In genomic region chr19:7783991-7784421, GRCh38 we compare ENCODE assay signal across 11 cellular contexts. TPM values are rescaled to one million over a fixed set of nuclear protein-coding genes. Genes with fewer than 3 reads are reported as not detected.
DNase-seq lines count a peak whose midpoint lies in the region; ATAC-seq and TF ChIP-seq lines count a peak whose summit lies in the region.
"Had no signal": no experiment of that assay in that cellular context is flagged by ENCODE, and none has a peak within 500 bp of the region (broad histone marks: within the 10 kb centered on the region; RNA-seq: fewer than 3 reads in every experiment).

No MANE protein-coding gene starts in this region.

- WGBS in spleen, 5 donors: 28 to 40% (median 32%) methylated on average over 8 of the region's 8 CpGs

- no peak overlapping the region for H3K9ac ChIP-seq in PC-3 (ENCODE audit: low read length)

- no peaks in the 10 kb centered on the region for H3K9me3 ChIP-seq in HEK293 (ENCODE audit: control insufficient read depth, insufficient read depth, low read depth, low read length)
- H3K9me3 ChIP-seq in PC-3 (ENCODE audit: low read length): no peaks in the 10 kb centered on the region
- H3K9me3 ChIP-seq in spleen: peaks cover 0 to 11% (median 4%) of the 10 kb centered on the region in 8 donors

- H3K4me1 ChIP-seq in HEK293 (ENCODE audit: control insufficient read depth, insufficient read depth, low read length): no peaks in the 10 kb centered on the region
- H3K4me1 ChIP-seq in PC-3 (ENCODE audit: insufficient read depth, low read length): peaks cover 10% of the 10 kb centered on the region
- H3K4me1 ChIP-seq in spleen: peaks cover under 1 to 34% (median 23%) of the 10 kb centered on the region in 6 donors

- no peak for TF ChIP-seq CTCF in HEK293 (tag by site-specific recombination; IDR thresholded peaks at IDR 0.05)
- TF ChIP-seq CTCF in PC-3 (conservative IDR thresholded peaks at IDR 0.05; ENCODE audit: low read depth, low read length): no peak
- TF ChIP-seq CTCF in spleen (IDR thresholded peaks at IDR 0.05 in 8 of 11, conservative IDR thresholded peaks at IDR 0.05 in 3 of 11): no peak

- H3F3A ChIP-seq in PC-3 (ENCODE audit: low read length, unreplicated experiment): no peaks in the 10 kb centered on the region

- H3K79me2 ChIP-seq in PC-3 (ENCODE audit: low read length): no peaks in the 10 kb centered on the region

- peaks cover 22% of the 10 kb centered on the region; the same call in 1 of the 2 replicates for H3K27me3 ChIP-seq in PC-3 (ENCODE audit: low read length)
- H3K27me3 ChIP-seq in spleen (replicated peaks in 1 of 7): peaks cover 2 to 67% (median 18%) of the 10 kb centered on the region in 7 donors

- H3K36me3 ChIP-seq in HEK293 (ENCODE audit: control insufficient read depth in 2 of 2, insufficient read depth in 1 of 2, low read length in 2 of 2): no peaks in the 10 kb centered on the region
- H3K36me3 ChIP-seq in PC-3 (ENCODE audit: low read depth, low read length): no peaks in the 10 kb centered on the region
- no peaks in the 10 kb centered on the region for H3K36me3 ChIP-seq in spleen

- no peak overlapping the region for H2AFZ ChIP-seq in PC-3 (ENCODE audit: low read length)

- POLR2A ChIA-PET in HEK293 (lab: Yijun Ruan, JAX) (no interaction called here), PC-3 (lab: Charles Lee; ENCODE audit: unreplicated experiment) (no interaction called here)

- peak; percentile 97 for DNase-seq in PC-3
- DNase-seq in fibroblast of gingiva (ENCODE audit: low read depth): peak; percentile 14
- DNase-seq in spleen: peak; percentile 62
- DNase-seq in NCI-H1930 (lab: John Stamatoyannopoulos, UW): no peak
- no peak for DNase-seq in COLO668 (lab: John Stamatoyannopoulos, UW; ENCODE audit: unreplicated experiment)
- DNase-seq: activated naive CD4-positive, alpha-beta T cell treated with anti-CD3 and anti-CD28 coated beads for 36 hours; NCI-H2171; stimulated activated CD4-positive, alpha-beta T cell treated with anti-CD3 and anti-CD28 coated beads, Interleukin-15, amount 100 ng/mL, for 24 hours had no signal

- H3K4me2 ChIP-seq in PC-3 (ENCODE audit: low read length): peak overlapping the region; percentile 34

- intact Hi-C loops in PC-3 (cut with micrococcal nuclease): no loop called here
- intact Hi-C loops in spleen (cut with DNase I; ENCODE audit: low total_unique reads): no loop called here

- no peaks in the 10 kb centered on the region for H3K9me2 ChIP-seq in PC-3 (replicated peaks; ENCODE audit: low read length)

- CTCF ChIA-PET in HEK293 (lab: Yijun Ruan, JAX) (interaction anchor here (0.6 to 1.8 kb wide), 3 partner anchors 11 to 103 kb away, joined by 3 to 4 read pairs (median 3); partner anchors contain the start of gene TRAPPC5), PC-3 (lab: Charles Lee) (no interaction called here)

- H3K27ac ChIP-seq in HEK293 (ENCODE audit: extremely low read depth, low read depth, low read length): no peak overlapping the region
- no peak overlapping the region for H3K27ac ChIP-seq in PC-3 (ENCODE audit: low read length)
- H3K27ac ChIP-seq in spleen: no peak overlapping the region

- no peak for TF ChIP-seq POLR2A in spleen (IDR thresholded peaks at IDR 0.05)

- H3K4me3 ChIP-seq in HEK293 (ENCODE audit: low read depth, low read length) (no peak overlapping the region), PC-3 (ENCODE audit: low read length) (no peak overlapping the region), spleen (no peak overlapping the region)

- no TSS peak for BruUV-seq in PC-3 (replicated peaks; lab: Mats Ljungman, UMichigan)

- ATAC-seq in PC-3: peak; percentile 73
- ATAC-seq in GM21515 (IDR thresholded peaks at IDR 0.05; ENCODE audit: unreplicated experiment): no peak

- H4K20me1 ChIP-seq in PC-3 (ENCODE audit: low read length): no peaks in the 10 kb centered on the region

TF ChIP-seq in HEK293, 187 proteins besides CTCF, POLR2A, EP300 and RAD21:
- TF ChIP-seq SCRT2 (tag by site-specific recombination; IDR thresholded peaks at IDR 0.05) (peak; percentile 87), ZNF596 (tag by site-specific recombination; IDR thresholded peaks at IDR 0.05) (no peak), ZBTB17 (tag by site-specific recombination; IDR thresholded peaks at IDR 0.05) (peak; percentile 48; the same call in 1 of the 2 replicates), ZNF24 (tag by site-specific recombination; IDR thresholded peaks at IDR 0.05) (no peak), PRDM1 (tag by site-specific recombination; IDR thresholded peaks at IDR 0.05) (peak; percentile 61), SCRT1 (tag by site-specific recombination; IDR thresholded peaks at IDR 0.05; ENCODE audit: borderline replicate concordance) (peak; percentile 58; the same call in 1 of the 2 replicates), SP2 (tag by site-specific recombination; IDR thresholded peaks at IDR 0.05) (no peak), KLF9 (tag by site-specific recombination; IDR thresholded peaks at IDR 0.05; ENCODE audit: low read depth) (peak; percentile 39; the same call in 1 of the 2 replicates), ZBTB48 (tag by site-specific recombination; IDR thresholded peaks at IDR 0.05) (peak; percentile 86), ZNF660 (tag by site-specific recombination; IDR thresholded peaks at IDR 0.05) (peak; percentile 37; the same call in 1 of the 2 replicates), ZNF521 (tag by site-specific recombination; IDR thresholded peaks at IDR 0.05) (no peak), REST (tag by site-specific recombination; IDR thresholded peaks at IDR 0.05) (peak; percentile 92)

RNA-seq across cellular contexts. Expression of gene CLEC4M, which starts 21.0 kb away (rescaled TPM):
- not detected in 2 replicates for total RNA-seq in PC-3 (2014; rRNA removed)
- 1 to 10 TPM in 1 of 7 donors, under 1 TPM in 1, not detected in 5; 0.89 to 3.3 TPM for total RNA-seq in spleen
- polyA plus RNA-seq in spleen: under 1 TPM in 2 of 3 donors, not detected in 1; 0.12 to 0.26 TPM
- total RNA-seq: activated naive CD4-positive, alpha-beta T cell treated with anti-CD3 and anti-CD28 coated beads for 36 hours; subcutaneous adipose tissue had no signal

RNA-seq across cellular contexts. Expression of gene CD209, which starts 36.7 kb away (rescaled TPM):
- not detected in 2 replicates for total RNA-seq in PC-3 (2014; rRNA removed)
- total RNA-seq in spleen: 10 to 100 TPM in 2 of 7 donors, 1 to 10 TPM in 5; 1.1 to 22.2 (median 2.2) TPM
- under 1 TPM; 0.42 to 0.56 (median 0.46) TPM for polyA plus RNA-seq in spleen
- total RNA-seq: activated naive CD4-positive, alpha-beta T cell treated with anti-CD3 and anti-CD28 coated beads for 36 hours had no signal

RNA-seq across cellular contexts. Expression of gene EVI5L, which starts 46.0 kb away (rescaled TPM):
- total RNA-seq in PC-3 (2014; rRNA removed) (29.5 and 42.4 TPM in 2 replicates), spleen (10 to 100 TPM in 5 of 7 donors, 1 to 10 TPM in 2; 8.6 to 22.8 (median 13.8) TPM)
- polyA plus RNA-seq in spleen: 1 to 10 TPM; 3.7 to 9.3 (median 3.7) TPM

RNA-seq across cellular contexts. Expression of gene CLEC4G, which starts 52.1 kb away (rescaled TPM):
- total RNA-seq in PC-3 (2014; rRNA removed) (not detected in 2 replicates), spleen (1 to 10 TPM in 3 of 7 donors, under 1 TPM in 3, not detected in 1; 0.34 to 4.0 (median 0.88) TPM)
- 1 to 10 TPM in 2 of 3 donors, under 1 TPM in 1; 0.50 to 1.3 (median 1.0) TPM for polyA plus RNA-seq in spleen
- total RNA-seq: activated naive CD4-positive, alpha-beta T cell treated with anti-CD3 and anti-CD28 coated beads for 36 hours had no signal

Comparison
In these comparisons a context has a peak if more than half of its experiments do, and no peak if none do; other contexts are left out.
1. DNase-seq: peak in PC-3 (single experiment), fibroblast of gingiva (single experiment) and spleen (single experiment); none in NCI-H1930 (0 of 2) and COLO668 (single experiment).